34 cellular contexts compared by ENCODE assay signal in the genomic region with DNA sequence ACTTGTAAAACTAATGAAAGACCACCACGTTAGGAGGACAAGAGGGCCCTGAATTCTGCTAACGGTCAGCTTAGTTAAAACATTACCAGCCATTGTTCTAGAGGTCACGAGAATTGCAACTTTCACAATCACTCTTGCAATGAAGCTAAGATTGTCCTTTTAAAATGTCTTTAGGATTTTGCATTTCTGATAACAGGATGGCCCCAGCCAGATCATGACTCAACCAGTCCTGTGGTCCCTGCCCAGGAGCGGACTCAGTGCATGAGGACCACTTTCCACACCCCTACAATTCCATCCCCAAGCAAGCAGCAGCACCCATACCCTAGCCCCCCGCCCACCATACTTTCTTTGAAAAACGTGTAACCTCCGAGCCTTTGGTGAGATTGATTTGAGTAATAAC. TPM values are rescaled to one million over a fixed set of nuclear protein-coding genes. Genes with fewer than 3 reads are reported as not detected.
DNase-seq lines count a peak whose midpoint lies in the region; ATAC-seq, FAIRE-seq and TF ChIP-seq lines count a peak whose summit lies in the region.
"Had no signal": no experiment of that assay in that cellular context is flagged by ENCODE, and none has a peak within 500 bp of the region (broad histone marks: within the 10 kb centered on the region; RNA-seq: fewer than 3 reads in every experiment).

No MANE protein-coding gene starts in this region.

- H3K9ac ChIP-seq in GM12878 (ENCODE audit: control insufficient read depth, insufficient read depth, low read length), result no peak overlapping the region
- H3K9ac ChIP-seq: SK-N-SH had no signal

- H3K4me3 ChIP-seq in GM12878, result no peak overlapping the region
- H3K4me3 ChIP-seq: coronary artery, left ventricle myocardium inferior, suprapubic skin, upper lobe of right lung had no signal

- H3K4me1 ChIP-seq in GM12878 (ENCODE audit: control insufficient read depth, insufficient read depth, low read length), result no peaks in the 10 kb centered on the region

- peak overlapping the region; percentile 50 for H3K27ac Mint-ChIP-seq in activated naive CD8-positive, alpha-beta T cell treated with anti-CD3 and anti-CD28 coated beads, Interleukin-2, amount 50 U/mL, for 24 hours
- no peak overlapping the region for H3K27ac Mint-ChIP-seq in activated naive CD8-positive, alpha-beta T cell treated with anti-CD3 and anti-CD28 coated beads for 36 hours
- peak overlapping the region in 2 of 6 donors; percentile 24 to 77 for H3K27ac Mint-ChIP-seq in immature natural killer cell
- H3K27ac Mint-ChIP-seq: activated CD8-positive, alpha-beta memory T cell treated with anti-CD3 and anti-CD28 coated beads, Interleukin-2, amount 10 ng/mL, durations not matched to agents 7 days and 5 days; activated T-cell treated with anti-CD3 and anti-CD28 coated beads, Interleukin-2, amount 50 U/mL, for 72 hours; HFFc6 had no signal

- H3K27me3 ChIP-seq in GM12878 (replicated peaks in 1 of 2; ENCODE audit: control insufficient read depth in 2 of 2, insufficient read depth in 2 of 2, low read length in 1 of 2), result no peaks in the 10 kb centered on the region
- H3K27me3 ChIP-seq: suprapubic skin, upper lobe of right lung had no signal

- intact Hi-C loops in GM12878 (cut with micrococcal nuclease; ENCODE audit: unreplicated experiment), result no loop called here

- no peak overlapping the region for H3K4me2 ChIP-seq in GM12878 (ENCODE audit: control insufficient read depth, insufficient read depth)
- H3K4me2 ChIP-seq: SK-N-SH had no signal

- 12% methylated on average over 7 of the region's 7 CpGs for WGBS in GM12878 (ENCODE audit: insufficient coverage, insufficient replicate concordance, low lambda C conversion rate, missing lambda C conversion rate)

- RAD21 ChIA-PET in GM12878 (lab: Charles Lee; ENCODE audit: unreplicated experiment), result no interaction called here

- no peak for ATAC-seq in activated naive CD8-positive, alpha-beta T cell treated with anti-CD3 and anti-CD28 coated beads, Interleukin-2, amount 50 U/mL, for 24 hours
- ATAC-seq in GM12878 (peak; percentile 13; the same call in 1 of the 3 replicates), HG03342 (IDR thresholded peaks at IDR 0.05; ENCODE audit: unreplicated experiment) (no peak)
- ATAC-seq: activated CD4-positive, CD25-positive, alpha-beta regulatory T cell treated with anti-CD3 and anti-CD28 coated beads, Interleukin-2, amount 50 U/mL, for 24 hours had no signal

- H3K27ac ChIP-seq in GM12878 (ENCODE audit: control insufficient read depth, insufficient read depth), result no peak overlapping the region
- H3K27ac ChIP-seq: 22Rv1, coronary artery, left ventricle myocardium inferior, suprapubic skin, upper lobe of right lung had no signal

- H3K27me3 Mint-ChIP-seq in activated naive CD8-positive, alpha-beta T cell treated with anti-CD3 and anti-CD28 coated beads, Interleukin-2, amount 50 U/mL, for 24 hours, result no peaks in the 10 kb centered on the region
- H3K27me3 Mint-ChIP-seq in activated naive CD8-positive, alpha-beta T cell treated with anti-CD3 and anti-CD28 coated beads for 36 hours, result no peaks in the 10 kb centered on the region
- peaks cover 2 to 5% (median 4%) of the 10 kb centered on the region in 3 donors for H3K27me3 Mint-ChIP-seq in immature natural killer cell (ENCODE audit: low read depth in 3 of 3)

- in situ Hi-C loops in GM12878 (cut with MboI), result no loop called here

- no peak for DNase-seq in activated naive CD8-positive, alpha-beta T cell treated with anti-CD3 and anti-CD28 coated beads, Interleukin-2, amount 50 U/mL, for 24 hours
- DNase-seq in activated naive CD8-positive, alpha-beta T cell treated with anti-CD3 and anti-CD28 coated beads for 36 hours, result no peak
- DNase-seq in GM12878 (ENCODE audit: low read depth, low spot score) (no peak), immature natural killer cell (no peak), renal cortical epithelial cell (ENCODE audit: low read depth) (peak; percentile 20)
- no peak for DNase-seq in effector CD4-positive, alpha-beta T cell
- no peak for DNase-seq in stimulated activated CD4-positive, alpha-beta T cell treated with anti-CD3 and anti-CD28 coated beads, Interleukin-1b, Interleukin-23, amount 100 ng/mL, for 48 hours
- DNase-seq: activated CD4-positive, alpha-beta T cell treated with anti-CD3 and anti-CD28 coated beads, Interleukin-2, amount 50 U/mL, for 4 hours; activated CD8-positive, alpha-beta memory T cell treated with anti-CD3 and anti-CD28 coated beads, Interleukin-2, amount 10 ng/mL, durations not matched to agents 7 days and 5 days; activated naive CD4-positive, alpha-beta T cell; activated T-cell treated with anti-CD3 and anti-CD28 coated beads, Interleukin-2, amount 50 U/mL, for 72 hours; amniotic stem cell; C1 segment of cervical spinal cord; Calu3; DMS79 treated with DMSO at 0.1 percent for 48 hours; erythroblast; GOT3; head of caudate nucleus; HFFc6; left ventricle myocardium inferior; NCI-H1092 treated with DMSO at 0.1 percent for 48 hours; NCI-H187 treated with DMSO at 0.1 percent for 48 hours; NCI-H2171; occipital lobe; SK-N-SH; stimulated activated naive CD4-positive, alpha-beta T cell treated with Interleukin-2 at 50 U/mL for 16 hours had no signal

- CTCF ChIA-PET in GM12878 (lab: Yijun Ruan, JAX), result interaction anchor here (2.1 kb wide), 1 partner anchor 38 kb away, joined by 7 read pairs; no protein-coding TSS in a partner anchor

- no peaks in the 10 kb centered on the region for H3K36me3 ChIP-seq in GM12878 (ENCODE audit: control insufficient read depth in 2 of 2, insufficient read depth in 2 of 2, low read length in 1 of 2)

- no peak for TF ChIP-seq CTCF in GM12878 (IDR thresholded peaks at IDR 0.05 in 2 of 3, conservative IDR thresholded peaks at IDR 0.05 in 1 of 3; ENCODE audit: control insufficient read depth in 2 of 3, extremely low read depth in 1 of 3, insufficient read depth in 1 of 3, low read depth in 3 of 3, low read length in 3 of 3)

- no peak for TF ChIP-seq POLR2A in GM12878 (IDR thresholded peaks at IDR 0.05; ENCODE audit: low read depth, low read length)

- no peak for TF ChIP-seq EP300 in GM12878 (IDR thresholded peaks at IDR 0.05; ENCODE audit: borderline replicate concordance in 1 of 2, control insufficient read depth in 1 of 2, low read depth in 2 of 2, low read length in 2 of 2)

- no peak overlapping the region for H3K4me3 Mint-ChIP-seq in activated naive CD8-positive, alpha-beta T cell treated with anti-CD3 and anti-CD28 coated beads, Interleukin-2, amount 50 U/mL, for 24 hours
- H3K4me3 Mint-ChIP-seq in activated naive CD8-positive, alpha-beta T cell treated with anti-CD3 and anti-CD28 coated beads for 36 hours, result no peak overlapping the region
- H3K4me3 Mint-ChIP-seq in immature natural killer cell, result peak overlapping the region in 4 of 5 donors; percentile 27 to 86 (median 80)
- H3K4me3 Mint-ChIP-seq: activated CD8-positive, alpha-beta memory T cell treated with anti-CD3 and anti-CD28 coated beads, Interleukin-2, amount 10 ng/mL, durations not matched to agents 7 days and 5 days; activated T-cell treated with anti-CD3 and anti-CD28 coated beads, Interleukin-2, amount 50 U/mL, for 72 hours; HFFc6; T-helper 1 cell treated with Interleukin-12 subunit alpha and Interleukin-12 subunit beta and Interleukin-4 antibody, amounts not matched to agents 30 μg/mL and 1 μg/mL, for 36 hours had no signal

- H2AFZ ChIP-seq in GM12878 (ENCODE audit: control insufficient read depth, low read depth, low read length), result no peak overlapping the region

- no peaks in the 10 kb centered on the region for H3K9me3 Mint-ChIP-seq in activated naive CD8-positive, alpha-beta T cell treated with anti-CD3 and anti-CD28 coated beads, Interleukin-2, amount 50 U/mL, for 24 hours
- no peaks in the 10 kb centered on the region for H3K9me3 Mint-ChIP-seq in activated naive CD8-positive, alpha-beta T cell treated with anti-CD3 and anti-CD28 coated beads for 36 hours
- peaks cover 0 to 2% (median 0%) of the 10 kb centered on the region in 6 donors for H3K9me3 Mint-ChIP-seq in immature natural killer cell
- H3K9me3 Mint-ChIP-seq: activated T-cell treated with anti-CD3 and anti-CD28 coated beads, Interleukin-2, amount 50 U/mL, for 72 hours; T-helper 1 cell treated with Interleukin-12 subunit alpha and Interleukin-12 subunit beta and Interleukin-4 antibody, amounts not matched to agents 30 μg/mL and 1 μg/mL, for 36 hours had no signal

- no peak for TF ChIP-seq RAD21 in GM12878 (IDR thresholded peaks at IDR 0.05; ENCODE audit: insufficient read depth, low read depth, low read length)

- no peaks in the 10 kb centered on the region for H3K79me2 ChIP-seq in GM12878 (ENCODE audit: control insufficient read depth, insufficient read depth, low read length)

- H3K36me3 Mint-ChIP-seq in activated naive CD8-positive, alpha-beta T cell treated with anti-CD3 and anti-CD28 coated beads, Interleukin-2, amount 50 U/mL, for 24 hours (ENCODE audit: low read depth), result peaks cover 9% of the 10 kb centered on the region
- peaks cover 4% of the 10 kb centered on the region for H3K36me3 Mint-ChIP-seq in activated naive CD8-positive, alpha-beta T cell treated with anti-CD3 and anti-CD28 coated beads for 36 hours
- H3K36me3 Mint-ChIP-seq in immature natural killer cell, result no peaks in the 10 kb centered on the region

- peaks cover 14% of the 10 kb centered on the region for H3K4me1 Mint-ChIP-seq in activated naive CD8-positive, alpha-beta T cell treated with anti-CD3 and anti-CD28 coated beads, Interleukin-2, amount 50 U/mL, for 24 hours
- no peaks in the 10 kb centered on the region for H3K4me1 Mint-ChIP-seq in activated naive CD8-positive, alpha-beta T cell treated with anti-CD3 and anti-CD28 coated beads for 36 hours
- peaks cover 24 to 30% of the 10 kb centered on the region in 2 donors for H3K4me1 Mint-ChIP-seq in immature natural killer cell

- no peaks in the 10 kb centered on the region for H3K9me3 ChIP-seq in GM12878 (replicated peaks; ENCODE audit: control insufficient read depth, insufficient read depth, low read length)
- H3K9me3 ChIP-seq: left ventricle myocardium inferior, SK-N-SH, suprapubic skin, upper lobe of right lung had no signal

- POLR2A ChIA-PET in GM12878 (lab: Charles Lee), result no interaction called here

- FAIRE-seq in GM12878 (lab: Jason Lieb, UNC), result peak; percentile 49
- FAIRE-seq: keratinocyte had no signal

- SMC1A ChIA-PET in GM12878 (lab: Charles Lee; ENCODE audit: uncharacterized antibody, unreplicated experiment), result interaction anchor here (1.0 kb wide), 1 partner anchor 39 kb away, joined by 3 read pairs; no protein-coding TSS in a partner anchor

- no TSS peak for BruUV-seq in GM12878 (replicated peaks; lab: Mats Ljungman, UMichigan)

- H4K20me1 ChIP-seq in GM12878 (ENCODE audit: control insufficient read depth, insufficient read depth), result no peaks in the 10 kb centered on the region

RNA-seq across cellular contexts. Expression of a gene that starts 28.7 kb away (rescaled TPM):
- total RNA-seq in activated naive CD8-positive, alpha-beta T cell treated with anti-CD3 and anti-CD28 coated beads for 36 hours, result 1,000 to 10,000 TPM; 1,485 to 1,535 TPM
- 199 and 205 TPM in 2 replicates for total RNA-seq in GM12878 (2013; cell fraction: nucleolus; rRNA removed)
- total RNA-seq in GM12878 (2014; rRNA removed), result 338 and 346 TPM in 2 replicates
- total RNA-seq in GM12878 (2014; rRNA removed; fragmentation: Illumina TruSeq; extraction: Trizol), result 262 and 271 TPM in 2 replicates
- 590 and 599 TPM in 2 replicates for total RNA-seq in GM12878 (2021)
- 318 TPM for polyA plus RNA-seq in GM12878 (2011; ENCODE audit: low read depth)
- 679 and 903 TPM in 2 replicates for polyA plus RNA-seq in GM12878 (2011; rRNA removed)
- polyA plus RNA-seq in GM12878 (2011; cell fraction: cytosol; rRNA removed), result 242 and 272 TPM in 2 replicates
- polyA plus RNA-seq in GM12878 (2011; cell fraction: nucleus; rRNA removed), result 184 and 273 TPM in 2 replicates
- 360 and 494 TPM in 2 replicates for polyA plus RNA-seq in GM12878 (2012)
- polyA plus RNA-seq in GM12878 (2014; fragmentation: Illumina TruSeq; extraction: Trizol), result 1,054 and 1,264 TPM in 2 replicates
- 100 to 1,000 TPM; 555 to 817 TPM for polyA plus RNA-seq in GM12878 (2014; fragmentation: Nextera tagmentation; extraction: Ambion mirVana)
- 439 and 489 TPM in 2 replicates for polyA plus RNA-seq in GM12878 (2014; rRNA removed)
- polyA plus RNA-seq in GM12878 (2016; fragmentation: Nextera tagmentation; extraction: Ambion mirVana), result 1,000 to 10,000 TPM; 1,313 to 1,315 TPM
- 367 and 534 TPM in 2 replicates for polyA minus RNA-seq in GM12878 (2011; rRNA and poly(A)+ RNA removed)
- 406 and 527 TPM in 2 replicates for polyA minus RNA-seq in GM12878 (2011; cell fraction: cytosol; rRNA and poly(A)+ RNA removed)
- polyA minus RNA-seq in GM12878 (2011; cell fraction: nucleus; rRNA and poly(A)+ RNA removed), result 126 and 179 TPM in 2 replicates
- 100 to 1,000 TPM; 171 to 473 (median 370) TPM for polyA plus RNA-seq in immature natural killer cell
- 927 and 1,172 TPM in 2 replicates for total RNA-seq in renal cortical epithelial cell

Comparison
In these comparisons a context has a peak if more than half of its experiments do, and no peak if none do; other contexts are left out.
1. H3K4me3 Mint-ChIP-seq: peak in immature natural killer cell (4 of 5); none in activated naive CD8-positive, alpha-beta T cell treated with anti-CD3 and anti-CD28 coated beads, Interleukin-2, amount 50 U/mL, for 24 hours (single experiment) and activated naive CD8-positive, alpha-beta T cell treated with anti-CD3 and anti-CD28 coated beads for 36 hours (single experiment).